25 cellular contexts compared by ENCODE assay signal in the genomic region with DNA sequence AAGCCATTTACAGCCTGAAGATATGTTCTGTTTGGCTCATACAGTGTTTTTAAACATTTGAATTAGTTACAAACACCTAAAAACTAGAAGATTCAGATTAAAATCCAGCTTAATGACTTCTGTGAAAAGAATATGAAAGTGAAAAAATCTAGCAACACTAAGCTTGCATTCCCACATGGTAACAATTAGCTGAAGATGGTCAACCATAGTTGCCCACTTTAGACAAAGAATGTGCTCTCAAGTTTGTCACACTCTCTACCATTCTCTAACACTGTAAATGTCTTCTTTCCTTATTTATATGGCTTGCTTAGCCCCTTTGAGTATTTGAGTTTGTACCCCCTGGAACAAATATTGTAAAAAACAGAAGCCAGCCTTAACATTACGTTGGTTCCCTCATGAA. TPM values are rescaled to one million over a fixed set of nuclear protein-coding genes. Genes with fewer than 3 reads are reported as not detected.
DNase-seq lines count a peak whose midpoint lies in the region; FAIRE-seq and TF ChIP-seq lines count a peak whose summit lies in the region.
"Had no signal": no experiment of that assay in that cellular context is flagged by ENCODE, and none has a peak within 500 bp of the region (broad histone marks: within the 10 kb centered on the region; RNA-seq: fewer than 3 reads in every experiment).

No MANE protein-coding gene starts in this region.

- H3K4me1 ChIP-seq in GM23248 (ENCODE audit: insufficient read depth) (no peaks in the 10 kb centered on the region; the same call in 1 of the 2 replicates), adipocyte (ENCODE audit: control insufficient read depth, insufficient read depth, low read length) (no peaks in the 10 kb centered on the region), sigmoid colon (no peaks in the 10 kb centered on the region)
- H3K4me1 ChIP-seq: Peyer's patch had no signal

- peaks cover 18% of the 10 kb centered on the region for H3K79me2 ChIP-seq in GM23248 (ENCODE audit: insufficient read depth)

- peak; percentile 22 for DNase-seq in AG20443 (ENCODE audit: low spot score)
- peak; percentile 9 for DNase-seq in GM23248
- peak; percentile 14 for DNase-seq in adipocyte (ENCODE audit: low read depth)
- DNase-seq in HFFc6, result no peak
- DNase-seq in stimulated activated naive CD4-positive, alpha-beta T cell (lab: John Stamatoyannopoulos, UW), result no peak
- DNase-seq in sigmoid colon, result no peak
- DNase-seq in mesothelial cell of epicardium (ENCODE audit: low spot score in 2 of 2, unreplicated experiment in 2 of 2), result no peak
- DNase-seq: CD8-positive, alpha-beta memory T cell; DMS 273 treated with DMSO at 0.1 percent for 48 hours; DMS79; GF-D8; GOT3; IMR-90; KG1; MG63; NCI-H1105 treated with DMSO at 0.1 percent for 48 hours; NCI-H146; NCI-H1930; NCI-H2107; NCI-H446; NCI-H526 treated with DMSO at 0.1 percent for 48 hours; Peyer's patch had no signal

- H3K27me3 Mint-ChIP-seq in HFFc6 (ENCODE audit: insufficient read depth), result no peaks in the 10 kb centered on the region
- H3K27me3 Mint-ChIP-seq in mesothelial cell of epicardium (ENCODE audit: low read depth), result no peaks in the 10 kb centered on the region

- 94 to 100% methylated on average over 1 of the region's 1 CpG for WGBS in GM23248 (ENCODE audit: low coverage in 1 of 2, low lambda C conversion rate in 2 of 2, missing lambda C conversion rate in 2 of 2), 2 experiments
- 79 to 89% methylated on average over 1 of the region's 1 CpG for WGBS in sigmoid colon, 2 donors

- H3K27ac ChIP-seq in GM23248 (no peak overlapping the region), sigmoid colon (no peak overlapping the region)
- H3K27ac ChIP-seq: C4-2B, Peyer's patch had no signal

- no peak for TF ChIP-seq EP300 in sigmoid colon (IDR thresholded peaks at IDR 0.05)

- H3K27me3 ChIP-seq in GM23248 (replicated peaks; ENCODE audit: insufficient read depth) (no peaks in the 10 kb centered on the region), adipocyte (replicated peaks; ENCODE audit: control insufficient read depth, insufficient read depth, low read length) (no peaks in the 10 kb centered on the region), sigmoid colon (no peaks in the 10 kb centered on the region)
- H3K27me3 ChIP-seq: MG63, Peyer's patch had no signal

- H3K4me3 ChIP-seq in GM23248 (no peak overlapping the region), adipocyte (ENCODE audit: low read length) (no peak overlapping the region), sigmoid colon (no peak overlapping the region)
- H3K4me3 ChIP-seq: HAP-1, MG63, Peyer's patch had no signal

- H3K9me3 ChIP-seq in GM23248 (ENCODE audit: low read depth) (no peaks in the 10 kb centered on the region), adipocyte (ENCODE audit: control insufficient read depth, low read length) (no peaks in the 10 kb centered on the region), sigmoid colon (no peaks in the 10 kb centered on the region)
- H3K9me3 ChIP-seq: MG63, Peyer's patch had no signal

- peaks cover 10% of the 10 kb centered on the region; the same call in 1 of the 2 replicates for H3F3A ChIP-seq in GM23248 (ENCODE audit: insufficient read depth)

- no peaks in the 10 kb centered on the region for H3K9me3 Mint-ChIP-seq in HFFc6
- peaks cover 14% of the 10 kb centered on the region for H3K9me3 Mint-ChIP-seq in mesothelial cell of epicardium
- H3K9me3 Mint-ChIP-seq: CD8-positive, alpha-beta memory T cell had no signal

- intact Hi-C loops in sigmoid colon (cut with DNase I), result no loop called here

- no peaks in the 10 kb centered on the region for H4K20me1 ChIP-seq in GM23248 (ENCODE audit: insufficient read depth)

- H3K4me3 Mint-ChIP-seq in HFFc6 (no peak overlapping the region), mesothelial cell of epicardium (no peak overlapping the region)
- H3K4me3 Mint-ChIP-seq: CD8-positive, alpha-beta memory T cell had no signal

- in situ Hi-C loops in GM23248 (cut with MboI), result no loop called here

- no peaks in the 10 kb centered on the region; the same call in 1 of the 2 replicates for H3K36me3 Mint-ChIP-seq in HFFc6 (ENCODE audit: low read depth)
- H3K36me3 Mint-ChIP-seq in mesothelial cell of epicardium, result peaks cover 24% of the 10 kb centered on the region
- H3K36me3 Mint-ChIP-seq: CD8-positive, alpha-beta memory T cell had no signal

- H3K9ac ChIP-seq in GM23248, result no peak overlapping the region
- no peak overlapping the region for H3K9ac ChIP-seq in adipocyte (ENCODE audit: low read length)

- TF ChIP-seq CTCF in HFFc6 (IDR thresholded peaks at IDR 0.05) (no peak), sigmoid colon (IDR thresholded peaks at IDR 0.05) (no peak), mesothelial cell of epicardium (IDR thresholded peaks at IDR 0.05; ENCODE audit: unreplicated experiment) (no peak)

- no peaks in the 10 kb centered on the region for H3K36me3 ChIP-seq in GM23248 (ENCODE audit: low read depth)
- no peaks in the 10 kb centered on the region for H3K36me3 ChIP-seq in adipocyte (ENCODE audit: control insufficient read depth, insufficient read depth, low read length, severe bottlenecking)
- no peaks in the 10 kb centered on the region for H3K36me3 ChIP-seq in sigmoid colon
- H3K36me3 ChIP-seq: HAP-1, MG63, Peyer's patch had no signal

- H3K27ac Mint-ChIP-seq in HFFc6, result no peak overlapping the region
- H3K27ac Mint-ChIP-seq in mesothelial cell of epicardium, result no peak overlapping the region

- H3K4me1 Mint-ChIP-seq in HFFc6 (ENCODE audit: low read depth) (peaks cover 25% of the 10 kb centered on the region), mesothelial cell of epicardium (peaks cover 7% of the 10 kb centered on the region)
- H3K4me1 Mint-ChIP-seq: CD8-positive, alpha-beta memory T cell had no signal

- no peak for TF ChIP-seq POLR2A in sigmoid colon (IDR thresholded peaks at IDR 0.05)

- no peak overlapping the region for H2AFZ ChIP-seq in GM23248

- H3K4me2 ChIP-seq in GM23248 (ENCODE audit: unreplicated experiment), result no peak overlapping the region

- peak; percentile 58 for FAIRE-seq in islet of Langerhans (lab: Jason Lieb, UNC)

- H3K9me2 ChIP-seq in GM23248 (ENCODE audit: insufficient read depth), result no peaks in the 10 kb centered on the region

RNA-seq across cellular contexts. Expression of a gene that starts 32.7 kb away (rescaled TPM):
- total RNA-seq in GM23248 (2014; rRNA removed; shearing (Covaris generic)), result 8.6 and 25.0 TPM in 2 replicates
- polyA plus RNA-seq in GM23248 (2016; fragmentation: Nextera tagmentation; extraction: Ambion mirVana) (16.2 and 20.7 TPM in 2 replicates), sigmoid colon (10 to 100 TPM in 2 of 3 donors, 1 to 10 TPM in 1; 2.1 to 13.2 (median 10.0) TPM)
- total RNA-seq in HFFc6 (2021; fragmentation: NEBNext Ultra II Directional; extraction: Animal tissue kit (Norgen Biotek cat#: 25700)), result 10 to 100 TPM; 40.3 to 64.6 (median 59.2) TPM
- total RNA-seq in sigmoid colon (10 to 100 TPM; 58.0 to 83.6 (median 66.9) TPM), mesothelial cell of epicardium (92.2 to 97.2 TPM (median 95.7 TPM) in 3 replicates)

Comparison
In these comparisons a context has a peak if more than half of its experiments do, and no peak if none do; other contexts are left out.
1. DNase-seq: peak in AG20443 (single experiment), GM23248 (single experiment) and adipocyte (single experiment); none in HFFc6 (single experiment), stimulated activated naive CD4-positive, alpha-beta T cell (0 of 6), sigmoid colon (single experiment) and mesothelial cell of epicardium (0 of 2).